26 cellular contexts compared by ENCODE assay signal in genomic region chrX:23066588-23067281, GRCh38.
A peak's percentile ranks its signal among the peaks of the same experiment; 100 is the strongest.
DNase-seq lines count a peak whose midpoint lies in the region; ATAC-seq and TF ChIP-seq lines count a peak whose summit lies in the region.
"Had no signal": no experiment of that assay in that cellular context is flagged by ENCODE, and none has a peak within 500 bp of the region (broad histone marks: within the 10 kb centered on the region; RNA-seq: fewer than 3 reads in every experiment).

No MANE protein-coding gene starts in this region.

- H3K27ac ChIP-seq in gastrocnemius medialis = no peak overlapping the region
- H3K27ac ChIP-seq: A549, BLaER1, HL-60, ovary, testis had no signal

- intact Hi-C loops in gastrocnemius medialis (cut with DNase I; ENCODE audit: low total_unique reads) = no loop called here

- TF ChIP-seq POLR2A in gastrocnemius medialis (IDR thresholded peaks at IDR 0.05) = no peak

- no peaks in the 10 kb centered on the region for H3K27me3 ChIP-seq in gastrocnemius medialis
- H3K27me3 ChIP-seq: BLaER1, ovary, testis had no signal

- no peaks in the 10 kb centered on the region for H3K9me3 ChIP-seq in gastrocnemius medialis
- H3K9me3 ChIP-seq: A549, testis had no signal

- no peak overlapping the region for H3K4me3 ChIP-seq in gastrocnemius medialis
- H3K4me3 ChIP-seq: A549, BLaER1, ovary, testis had no signal

- in situ Hi-C loops in gastrocnemius medialis (cut with MboI; ENCODE audit: low sequenced_read_pairs in 4 of 4) = no loop called here

- no peak for TF ChIP-seq CTCF in gastrocnemius medialis (IDR thresholded peaks at IDR 0.05 in 4 of 5, conservative IDR thresholded peaks at IDR 0.05 in 1 of 5)

- ATAC-seq in GM18511 (IDR thresholded peaks at IDR 0.05; ENCODE audit: unreplicated experiment) (peak; percentile 63), GM21367 (IDR thresholded peaks at IDR 0.05; ENCODE audit: unreplicated experiment) (peak; percentile 68), HG02938 (IDR thresholded peaks at IDR 0.05; ENCODE audit: unreplicated experiment) (peak; percentile 80), HG03520 (IDR thresholded peaks at IDR 0.05; ENCODE audit: unreplicated experiment) (peak; percentile 90), gastrocnemius medialis (no peak), GM18498 (IDR thresholded peaks at IDR 0.05; ENCODE audit: unreplicated experiment) (no peak)
- ATAC-seq: A549; activated CD8-positive, alpha-beta T cell treated with anti-CD3 and anti-CD28 coated beads, Interleukin-2, amount 10 ng/mL, durations not matched to agents 7 days and 5 days; left lobe of liver; natural killer cell treated with Interleukin-12 subunit alpha and Interleukin-12 subunit beta and Interleukin-15 and Interleukin-18, amount 100 ng/mL, for 72 hours; stimulated activated memory B cell treated with anti-CD40 and anti-IgM and Interleukin-4, amounts not matched to agents 10 μg/mL and 1 μg/mL and 100 μg/mL, for 72 hours had no signal

- H3K4me1 ChIP-seq in gastrocnemius medialis = no peaks in the 10 kb centered on the region
- H3K4me1 ChIP-seq: A549, BLaER1, testis had no signal

- H3K36me3 ChIP-seq in gastrocnemius medialis = no peaks in the 10 kb centered on the region
- H3K36me3 ChIP-seq: BLaER1, ovary had no signal

- DNase-seq in gastrocnemius medialis = no peak
- DNase-seq in stimulated activated CD4-positive, alpha-beta T cell treated with anti-CD3 and anti-CD28 coated beads, Interleukin-1b, Interleukin-23, amount 100 ng/mL, for 48 hours = no peak
- no peak for DNase-seq in stimulated activated CD4-positive, alpha-beta T cell treated with anti-CD3 and anti-CD28 coated beads, Interleukin-4, amount 100 ng/mL, for 4 hours
- DNase-seq: activated CD4-positive, CD25-positive, alpha-beta regulatory T cell; activated CD8-positive, alpha-beta T cell treated with anti-CD3 and anti-CD28 coated beads, Interleukin-2, amount 10 ng/mL, durations not matched to agents 7 days and 5 days; activated naive CD4-positive, alpha-beta T cell treated with Interleukin-2 at 50 U/mL for 16 hours; activated T-cell treated with anti-CD3 and anti-CD28 coated beads, Interleukin-2, amount 50 U/mL, for 24 hours; amniotic stem cell; head of caudate nucleus; NCI-H1105; NCI-H524 treated with DMSO at 0.1 percent for 48 hours; ovary; RPMI8226; T1000; testis had no signal

Comparison
In these comparisons a context has a peak if more than half of its experiments do, and no peak if none do; other contexts are left out.
1. ATAC-seq: peak in GM18511 (single experiment), GM21367 (single experiment), HG02938 (single experiment) and HG03520 (single experiment); none in gastrocnemius medialis (0 of 2) and GM18498 (single experiment).